ENCODE assay signal across 1 cellular context in genomic region chr6:82767447-82767846, GRCh38.
TF ChIP-seq lines count a peak whose summit lies in the region.

No MANE protein-coding gene starts in this region.

TF ChIP-seq in GM23338, 12 proteins besides CTCF, POLR2A, EP300 and RAD21 (continued from another document):
- TF ChIP-seq ZNF462 (CRISPR knock-in tag; IDR thresholded peaks at IDR 0.05), result no peak
- TF ChIP-seq STAT1 (IDR thresholded peaks at IDR 0.05; ENCODE audit: unreplicated experiment), result no peak
- TF ChIP-seq ETS1 (IDR thresholded peaks at IDR 0.05), result no peak
- TF ChIP-seq NANOG (IDR thresholded peaks at IDR 0.05; ENCODE audit: borderline replicate concordance), result no peak
- TF ChIP-seq ZNF114 (CRISPR knock-in tag; IDR thresholded peaks at IDR 0.05), result no peak
- TF ChIP-seq REST (IDR thresholded peaks at IDR 0.05; ENCODE audit: unreplicated experiment), result no peak
- TF ChIP-seq ZNF331 (CRISPR knock-in tag; IDR thresholded peaks at IDR 0.05; ENCODE audit: low read depth), result no peak
- TF ChIP-seq EZH2phosphoT487 (IDR thresholded peaks at IDR 0.05; ENCODE audit: unreplicated experiment), result no peak
- no peak for TF ChIP-seq JUNB (IDR thresholded peaks at IDR 0.05; ENCODE audit: unreplicated experiment)
